Comparison of ENCODE assay signal across 1 cellular context in genomic region chr21:36929622-36930021, GRCh38.
TF ChIP-seq lines count a peak whose summit lies in the region.

No MANE protein-coding gene starts in this region.

TF ChIP-seq in K562, 482 proteins besides CTCF, POLR2A, EP300 and RAD21 (continued from another document):
- TF ChIP-seq STAT6 (CRISPR knock-in tag; IDR thresholded peaks at IDR 0.05), result no peak
